24 cellular contexts compared by ENCODE assay signal in the genomic region with DNA sequence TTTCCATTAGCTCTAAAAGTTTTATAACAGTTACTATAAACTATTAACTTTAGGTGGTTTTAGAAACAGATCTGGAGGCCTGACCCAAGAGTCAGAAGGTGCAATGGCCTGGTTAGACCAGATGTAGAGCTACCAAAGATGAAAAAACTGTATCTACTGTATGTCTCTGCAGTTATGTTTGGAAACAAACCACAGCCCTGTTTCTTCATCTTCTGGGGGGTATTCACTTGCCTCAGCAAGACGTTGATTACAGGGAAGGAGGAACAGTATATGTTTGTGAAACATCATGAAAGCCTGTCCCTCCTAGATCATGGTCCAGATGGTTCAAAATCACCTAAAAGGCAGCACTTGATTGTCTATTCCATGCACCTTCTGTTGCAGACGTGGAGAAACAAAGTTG.
"Had no signal": no experiment of that assay in that cellular context is flagged by ENCODE, and none has a peak within 500 bp of the region (broad histone marks: within the 10 kb centered on the region; RNA-seq: fewer than 3 reads in every experiment).

No MANE protein-coding gene starts in this region.

- H3K4me1 Mint-ChIP-seq: T-cell had no signal

- H3K4me3 Mint-ChIP-seq: T-cell had no signal

- H3K36me3 Mint-ChIP-seq: T-cell had no signal

- ATAC-seq: Right ventricle myocardium inferior, SK-N-SH treated with all-trans-retinoic acid at 6 μM for 48 hours, T-cell had no signal

- H3K27ac Mint-ChIP-seq: T-cell had no signal

- DNase-seq: Karpas-422, KBM-7, MG63, NCI-H1092, NCI-H1105 treated with DMSO at 0.1 percent for 48 hours, NCI-H1417 treated with DMSO at 0.1 percent for 48 hours, NCI-H146, NCI-H1694 treated with DMSO at 0.1 percent for 48 hours, NCI-H1930, NCI-H2081, NCI-H2107, NCI-H2227 treated with DMSO at 0.1 percent for 48 hours, NCI-H524 treated with DMSO at 0.1 percent for 48 hours, NCI-H69, NCI-H774, OCI-M1, PC-9, Peyer's patch, SHP77 treated with DMSO at 0.1 percent for 48 hours, SJCRH30, SW 1271, T-cell had no signal
